33 cellular contexts compared by ENCODE assay signal in genomic region chr15:65332662-65333440, GRCh38. TPM values are rescaled to one million over a fixed set of nuclear protein-coding genes. Genes with fewer than 3 reads are reported as not detected.
DNase-seq lines count a peak whose midpoint lies in the region; ATAC-seq, FAIRE-seq and TF ChIP-seq lines count a peak whose summit lies in the region.
"Had no signal": no experiment of that assay in that cellular context is flagged by ENCODE, and none has a peak within 500 bp of the region (broad histone marks: within the 10 kb centered on the region; RNA-seq: fewer than 3 reads in every experiment).

No MANE protein-coding gene starts in this region.

- peak; percentile 54 for DNase-seq in H7
- DNase-seq in endodermal cell = no peak
- no peak for DNase-seq in neuronal stem cell (ENCODE audit: low spot score)
- DNase-seq in NCI-H446 treated with DMSO at 0.1 percent for 48 hours (lab: John Stamatoyannopoulos, UW) = no peak
- no peak for DNase-seq in HuH-7.5 (ENCODE audit: low spot score)
- DNase-seq in small intestine = no peak
- DNase-seq: activated CD4-positive, CD25-positive, alpha-beta regulatory T cell; activated effector memory CD4-positive, alpha-beta T cell treated with anti-CD3 and anti-CD28 coated beads, Interleukin-2, amount 50 U/mL, for 16 hours; activated T-cell treated with anti-CD3 and anti-CD28 coated beads, Interleukin-2, amount 50 U/mL, for 24 hours; DMS153; gastrocnemius medialis; KBM-7; left ventricle myocardium inferior; mesenchymal stem cell; NCI-H1092 treated with DMSO at 0.1 percent for 48 hours; NCI-H187 treated with DMSO at 0.1 percent for 48 hours; NCI-H774; stimulated activated CD4-positive, alpha-beta T cell treated with anti-CD3 and anti-CD28 coated beads, Interleukin-4, amount 100 ng/mL, for 24 hours; trophoblast cell had no signal

- no peak overlapping the region for H3K27ac ChIP-seq in BLaER1 treated with 17β-estradiol and CSF1 and Interleukin-3, amounts not matched to agents 10 nM and 100 nM
- peak overlapping the region; percentile 26 for H3K27ac ChIP-seq in endodermal cell (ENCODE audit: low read depth, low read length)
- no peak overlapping the region for H3K27ac ChIP-seq in neuronal stem cell (replicated peaks; ENCODE audit: low read length)
- H3K27ac ChIP-seq in small intestine (ENCODE audit: low read depth in 1 of 2, low read length in 1 of 2) = no peak overlapping the region
- H3K27ac ChIP-seq: gastrocnemius medialis, hepatocyte, left ventricle myocardium inferior had no signal

- H3K4me2 ChIP-seq in BLaER1 treated with 17β-estradiol and CSF1 and Interleukin-3, amounts not matched to agents 10 nM and 100 nM = peak overlapping the region in 8 of 11 experiments; percentile 44 to 73 (median 56); a peak in 14 of 22 replicates
- no peak overlapping the region for H3K4me2 ChIP-seq in neuronal stem cell (ENCODE audit: insufficient read depth, low read length, poor library complexity, severe bottlenecking)
- H3K4me2 ChIP-seq: hepatocyte had no signal

- H3K4me1 Mint-ChIP-seq in endodermal cell = peaks cover 36% of the 10 kb centered on the region

- no peak overlapping the region for H3K9ac ChIP-seq in BLaER1 treated with 17β-estradiol and CSF1 and Interleukin-3, amounts not matched to agents 10 nM and 100 nM
- H3K9ac ChIP-seq in endodermal cell (ENCODE audit: extremely low read depth, low read length, poor library complexity, severe bottlenecking) (no peak overlapping the region), neuronal stem cell (ENCODE audit: low read depth, low read length, poor library complexity) (no peak overlapping the region)

- peak overlapping the region; percentile 8 for H3K23ac ChIP-seq in neuronal stem cell (ENCODE audit: low read depth, low read length, poor library complexity)

- TF ChIP-seq CTCF in endodermal cell (conservative IDR thresholded peaks at IDR 0.05) = no peak

- no peaks in the 10 kb centered on the region for H3K9me3 Mint-ChIP-seq in endodermal cell
- H3K9me3 Mint-ChIP-seq: activated T-cell treated with anti-CD3 and anti-CD28 coated beads, Interleukin-2, amount 50 U/mL, for 24 hours had no signal

- H3K36me3 Mint-ChIP-seq in endodermal cell (ENCODE audit: low read depth) = peaks cover 6% of the 10 kb centered on the region
- H3K36me3 Mint-ChIP-seq: activated naive CD8-positive, alpha-beta T cell had no signal

- ATAC-seq in GM21576 (IDR thresholded peaks at IDR 0.05; ENCODE audit: unreplicated experiment) = no peak
- ATAC-seq: gastrocnemius medialis, sciatic nerve had no signal

- H4K8ac ChIP-seq in neuronal stem cell (ENCODE audit: low read depth, low read length) = no peak overlapping the region

- H3K27me3 ChIP-seq in BLaER1 treated with 17β-estradiol and CSF1 and Interleukin-3, amounts not matched to agents 10 nM and 100 nM = peaks cover 0 to 6% (median 0%) of the 10 kb centered on the region in 11 experiments; a peak in 1 of 22 replicates
- H3K27me3 ChIP-seq in H7 (ENCODE audit: control insufficient read depth, insufficient read depth, low read length) (no peaks in the 10 kb centered on the region), endodermal cell (ENCODE audit: control insufficient read depth, insufficient read depth, low read length, poor library complexity, severe bottlenecking) (no peaks in the 10 kb centered on the region), neuronal stem cell (ENCODE audit: control insufficient read depth in 3 of 3, insufficient read depth in 3 of 3, low read depth in 1 of 3, low read length in 3 of 3) (peaks cover 0 to 2% (median 0%) of the 10 kb centered on the region in 3 experiments), small intestine (ENCODE audit: control insufficient read depth in 2 of 2, insufficient read depth in 2 of 2, low read length in 2 of 2) (no peaks in the 10 kb centered on the region)
- H3K27me3 ChIP-seq: gastrocnemius medialis, hepatocyte had no signal

- H3K14ac ChIP-seq in neuronal stem cell (ENCODE audit: low read length) = no peak overlapping the region

- 95 to 97% methylated on average over 11 to 36 of the region's 36 CpGs for WGBS in endodermal cell (ENCODE audit: insufficient coverage in 1 of 2, insufficient read length in 1 of 2), 2 experiments
- no CpG with 5 or more reads among the region's 36 CpGs for WGBS in neuronal stem cell (ENCODE audit: extremely low coverage in 2 of 2, insufficient read length in 2 of 2, insufficient replicate concordance in 1 of 2), 2 donors
- 74 to 83% (median 81%) methylated on average over 32 to 36 of the region's 36 CpGs for WGBS in small intestine, 3 donors

- H3K18ac ChIP-seq in neuronal stem cell (ENCODE audit: low read length) = peak overlapping the region; percentile 88

- peaks cover 1% of the 10 kb centered on the region for H3K27me3 Mint-ChIP-seq in endodermal cell (ENCODE audit: insufficient read depth)

- H3K36me3 ChIP-seq in BLaER1 treated with 17β-estradiol and CSF1 and Interleukin-3, amounts not matched to agents 10 nM and 100 nM = no peaks in the 10 kb centered on the region
- H3K36me3 ChIP-seq in H7 (replicated peaks; ENCODE audit: control insufficient read depth, insufficient read depth, low read length) = peaks cover 1% of the 10 kb centered on the region
- H3K36me3 ChIP-seq in endodermal cell (ENCODE audit: control insufficient read depth, insufficient read depth, low read length) = no peaks in the 10 kb centered on the region
- H3K36me3 ChIP-seq in neuronal stem cell (replicated peaks in 1 of 2; ENCODE audit: control insufficient read depth in 2 of 2, insufficient read depth in 2 of 2, low read length in 2 of 2) = peaks cover 25 to 70% of the 10 kb centered on the region in 2 donors
- H3K36me3 ChIP-seq in small intestine (ENCODE audit: control insufficient read depth in 2 of 2, insufficient read depth in 2 of 2, low read length in 2 of 2) = no peaks in the 10 kb centered on the region
- H3K36me3 ChIP-seq: gastrocnemius medialis, left ventricle myocardium inferior had no signal

- FAIRE-seq in small intestine (lab: Jason Lieb, UNC) = no peak
- FAIRE-seq: bronchial epithelial cell, endothelial cell of umbilical vein, GM12892 had no signal

- H2BK5ac ChIP-seq in neuronal stem cell (ENCODE audit: low read length) = peak overlapping the region; percentile 7

- no peaks in the 10 kb centered on the region for H3K9me3 ChIP-seq in BLaER1 treated with 17β-estradiol and CSF1 and Interleukin-3, amounts not matched to agents 10 nM and 100 nM (replicated peaks in 1 of 11)
- no peaks in the 10 kb centered on the region for H3K9me3 ChIP-seq in endodermal cell (ENCODE audit: control insufficient read depth, low read length)
- no peaks in the 10 kb centered on the region for H3K9me3 ChIP-seq in neuronal stem cell (replicated peaks in 1 of 2; ENCODE audit: control insufficient read depth in 2 of 2, insufficient read depth in 1 of 2, low read depth in 1 of 2, low read length in 2 of 2)
- no peaks in the 10 kb centered on the region for H3K9me3 ChIP-seq in small intestine (ENCODE audit: control insufficient read depth, low read depth)
- H3K9me3 ChIP-seq: gastrocnemius medialis, left ventricle myocardium inferior had no signal

- H2AK5ac ChIP-seq in neuronal stem cell (ENCODE audit: low read depth, low read length) = peak overlapping the region; percentile 51

- H3K79me1 ChIP-seq in neuronal stem cell (ENCODE audit: low read depth, low read length) = peaks cover 4% of the 10 kb centered on the region

- H3K4me3 Mint-ChIP-seq in endodermal cell = no peak overlapping the region
- H3K4me3 Mint-ChIP-seq: activated naive CD8-positive, alpha-beta T cell; activated T-cell treated with anti-CD3 and anti-CD28 coated beads, Interleukin-2, amount 50 U/mL, for 24 hours had no signal

- H2BK15ac ChIP-seq in neuronal stem cell (ENCODE audit: low read length) = peak overlapping the region; percentile 79

- H3K4me3 ChIP-seq in BLaER1 treated with 17β-estradiol and CSF1 and Interleukin-3, amounts not matched to agents 10 nM and 100 nM = no peak overlapping the region
- H3K4me3 ChIP-seq in H7 (ENCODE audit: insufficient read depth, low read depth, low read length) = no peak overlapping the region
- no peak overlapping the region for H3K4me3 ChIP-seq in endodermal cell (ENCODE audit: low read length)
- no peak overlapping the region for H3K4me3 ChIP-seq in neuronal stem cell (ENCODE audit: low read length in 2 of 2)
- no peak overlapping the region for H3K4me3 ChIP-seq in small intestine (ENCODE audit: low read depth in 1 of 2, low read length in 2 of 2)
- H3K4me3 ChIP-seq: gastrocnemius medialis, hepatocyte, left ventricle myocardium inferior had no signal

- H4K91ac ChIP-seq in neuronal stem cell (ENCODE audit: low read depth, low read length, poor library complexity) = no peak overlapping the region

- H4K20me1 ChIP-seq in BLaER1 treated with 17β-estradiol and CSF1 and Interleukin-3, amounts not matched to agents 10 nM and 100 nM = peaks cover 0 to 36% (median 0%) of the 10 kb centered on the region in 11 experiments; a peak in 6 of 22 replicates

- no peak overlapping the region for H3K4ac ChIP-seq in neuronal stem cell (ENCODE audit: low read length)

- H2BK12ac ChIP-seq in neuronal stem cell (ENCODE audit: low read length) = peak overlapping the region; percentile 35

- peaks cover 19 to 68% (median 52%) of the 10 kb centered on the region in 10 experiments; a peak in 18 of 20 replicates for H3K4me1 ChIP-seq in BLaER1 treated with 17β-estradiol and CSF1 and Interleukin-3, amounts not matched to agents 10 nM and 100 nM
- peaks cover 21% of the 10 kb centered on the region for H3K4me1 ChIP-seq in endodermal cell (ENCODE audit: control insufficient read depth, insufficient read depth, low read length)
- peaks cover 47 to 53% of the 10 kb centered on the region in 2 donors for H3K4me1 ChIP-seq in neuronal stem cell (ENCODE audit: control insufficient read depth in 2 of 2, insufficient read depth in 1 of 2, low read depth in 1 of 2, low read length in 2 of 2)
- no peaks in the 10 kb centered on the region for H3K4me1 ChIP-seq in small intestine (ENCODE audit: control insufficient read depth in 2 of 2, insufficient read depth in 1 of 2, low read depth in 1 of 2, low read length in 1 of 2)
- H3K4me1 ChIP-seq: gastrocnemius medialis, left ventricle myocardium inferior had no signal

- peak overlapping the region; percentile 12 for H2BK120ac ChIP-seq in neuronal stem cell (ENCODE audit: low read depth, low read length)

- no peak overlapping the region for H3K27ac Mint-ChIP-seq in endodermal cell
- H3K27ac Mint-ChIP-seq: activated naive CD8-positive, alpha-beta T cell; activated T-cell treated with anti-CD3 and anti-CD28 coated beads, Interleukin-2, amount 50 U/mL, for 24 hours had no signal

- H2AFZ ChIP-seq in neuronal stem cell (ENCODE audit: low read length) = no peak overlapping the region
- H2AFZ ChIP-seq: hepatocyte had no signal

RNA-seq across cellular contexts. Expression of gene RNU5B-1, which starts 28.4 kb away (rescaled TPM):
- total RNA-seq in H7 (2014; rRNA removed; shearing (Covaris generic)) = not detected in 2 replicates
- total RNA-seq in endodermal cell = 10 to 100 TPM in 1 of 2 donors, not detected in 1; 18.6 TPM
- polyA plus RNA-seq in endodermal cell (2013, experiment 1 of 2) = 18,487 TPM
- polyA plus RNA-seq in endodermal cell (2013, experiment 2 of 2) = 28,205 TPM
- polyA plus RNA-seq in neuronal stem cell (2013, experiment 1 of 2) = not detected
- polyA plus RNA-seq in neuronal stem cell (2013, experiment 2 of 2) = not detected
- not detected for polyA plus RNA-seq in small intestine
- total RNA-seq: bronchial epithelial cell; endothelial cell of umbilical vein; gastrocnemius medialis; hepatocyte; MCF 10A; OCI-LY7; SK-MEL-5; subcutaneous adipose tissue; T-helper 1 cell treated with Interleukin-12 subunit alpha and Interleukin-12 subunit beta and Interleukin-4 antibody, amounts not matched to agents 30 ng/mL and 1 ng/mL, for 36 hours had no signal
- polyA plus RNA-seq: BJ, endothelial cell of umbilical vein, hepatocyte had no signal

RNA-seq across cellular contexts. Expression of gene RNU5A-1, which starts 37.0 kb away (rescaled TPM):
- not detected in 2 replicates for total RNA-seq in H7 (2014; rRNA removed; shearing (Covaris generic))
- total RNA-seq in endodermal cell = not detected
- 11,210 TPM for polyA plus RNA-seq in endodermal cell (2013, experiment 1 of 2)
- polyA plus RNA-seq in endodermal cell (2013, experiment 2 of 2) = 16,814 TPM
- not detected for polyA plus RNA-seq in neuronal stem cell (2013, experiment 1 of 2)
- not detected for polyA plus RNA-seq in neuronal stem cell (2013, experiment 2 of 2)
- polyA plus RNA-seq in small intestine = not detected
- total RNA-seq: bronchial epithelial cell; endothelial cell of umbilical vein; gastrocnemius medialis; hepatocyte; left ventricle myocardium inferior; MCF 10A; OCI-LY7; sciatic nerve; SK-MEL-5; subcutaneous adipose tissue; T-helper 1 cell treated with Interleukin-12 subunit alpha and Interleukin-12 subunit beta and Interleukin-4 antibody, amounts not matched to agents 30 ng/mL and 1 ng/mL, for 36 hours had no signal
- polyA plus RNA-seq: BJ, endothelial cell of umbilical vein, hepatocyte had no signal

RNA-seq across cellular contexts. Expression of gene IGDCC3, which starts 45.0 kb away (rescaled TPM):
- 38.3 and 39.7 TPM in 2 replicates for total RNA-seq in H7 (2014; rRNA removed; shearing (Covaris generic))
- total RNA-seq in endodermal cell = 10 to 100 TPM in 1 of 2 donors, 1 to 10 TPM in 1; 7.9 to 13.5 TPM
- polyA plus RNA-seq in endodermal cell (2013, experiment 1 of 2) = 160 TPM
- 139 TPM for polyA plus RNA-seq in endodermal cell (2013, experiment 2 of 2)
- 69.2 TPM for polyA plus RNA-seq in neuronal stem cell (2013, experiment 1 of 2)
- 70.9 TPM for polyA plus RNA-seq in neuronal stem cell (2013, experiment 2 of 2)
- polyA plus RNA-seq in small intestine = under 1 TPM in 1 of 3 donors, not detected in 2; 0.18 TPM
- total RNA-seq: bronchial epithelial cell; endothelial cell of umbilical vein; gastrocnemius medialis; MCF 10A; OCI-LY7; sciatic nerve; subcutaneous adipose tissue; T-helper 1 cell treated with Interleukin-12 subunit alpha and Interleukin-12 subunit beta and Interleukin-4 antibody, amounts not matched to agents 30 ng/mL and 1 ng/mL, for 36 hours had no signal
- polyA plus RNA-seq: BJ had no signal

RNA-seq across cellular contexts. Expression of gene PARP16, which starts 46.2 kb away (rescaled TPM):
- total RNA-seq in H7 (2014; rRNA removed; shearing (Covaris generic)) = 5.9 and 11.3 TPM in 2 replicates
- 10 to 100 TPM in 1 of 2 donors, 1 to 10 TPM in 1; 4.3 to 11.6 TPM for total RNA-seq in endodermal cell
- polyA plus RNA-seq in endodermal cell (2013, experiment 1 of 2) = 12.7 TPM
- 12.6 TPM for polyA plus RNA-seq in endodermal cell (2013, experiment 2 of 2)
- 11.4 TPM for polyA plus RNA-seq in neuronal stem cell (2013, experiment 1 of 2)
- 12.0 TPM for polyA plus RNA-seq in neuronal stem cell (2013, experiment 2 of 2)
- polyA plus RNA-seq in small intestine = 1 to 10 TPM; 6.5 to 9.0 (median 8.9) TPM
